9 cellular contexts compared by ENCODE assay signal in genomic region chr17:45022288-45022648, GRCh38. TPM values are rescaled to one million over a fixed set of nuclear protein-coding genes. Genes with fewer than 3 reads are reported as not detected.
DNase-seq lines count a peak whose midpoint lies in the region; ATAC-seq and TF ChIP-seq lines count a peak whose summit lies in the region.
"Had no signal": no experiment of that assay in that cellular context is flagged by ENCODE, and none has a peak within 500 bp of the region (broad histone marks: within the 10 kb centered on the region; RNA-seq: fewer than 3 reads in every experiment).

No MANE protein-coding gene starts in this region.

- H3K27ac Mint-ChIP-seq in CD8-positive, alpha-beta T cell = no peak overlapping the region

- no peak overlapping the region for H3K4me3 Mint-ChIP-seq in CD8-positive, alpha-beta T cell

- intact Hi-C loops in CD8-positive, alpha-beta T cell (cut with DNase I, micrococcal nuclease) = loop anchor here (1.0 to 5.0 kb wide), 5 partner anchors 77 to 490 kb away; no protein-coding TSS in a partner anchor
- intact Hi-C loops in OCI-LY7 (cut with micrococcal nuclease; ENCODE audit: unreplicated experiment) = loop anchor here (1.0 to 2.0 kb wide), 2 partner anchors 102 to 111 kb away; partner anchors contain the start of gene PLCD3
- intact Hi-C loops in esophagus muscularis mucosa (cut with DNase I) = loop anchor here (5.0 kb wide), 1 partner anchor 75 kb away; no protein-coding TSS in a partner anchor
- intact Hi-C loops in psoas muscle (cut with DNase I) = loop anchor here (1.0 to 5.0 kb wide), 2 partner anchors 102 to 245 kb away; no protein-coding TSS in a partner anchor

- POLR2A ChIA-PET in CD8-positive, alpha-beta T cell (lab: Charles Lee) = no interaction called here
- POLR2A ChIA-PET in OCI-LY7 (lab: Charles Lee) = interaction anchor here (0.6 kb wide), 1 partner anchor 127 kb away, joined by 5 read pairs; no protein-coding TSS in a partner anchor

- H3K4me3 ChIP-seq in CD8-positive, alpha-beta T cell (ENCODE audit: low read depth, low read length) = no peak overlapping the region
- H3K4me3 ChIP-seq in OCI-LY7 (ENCODE audit: low read depth, low read length, poor library complexity, severe bottlenecking) (no peak overlapping the region), esophagus muscularis mucosa (peak overlapping the region; percentile 47 to 56 (median 52)), psoas muscle (peak overlapping the region; percentile 67)

- CTCF ChIA-PET in CD8-positive, alpha-beta T cell (lab: Charles Lee) = interaction anchor here (0.7 to 6.1 kb wide), 34 partner anchors 9 to 250 kb away, joined by 3 to 95 read pairs (median 5); partner anchors contain the start of genes DCAKD and EFTUD2
- CTCF ChIA-PET in OCI-LY7 (lab: Charles Lee; ENCODE audit: unreplicated experiment) = interaction anchor here (1.1 kb wide), 1 partner anchor 102 kb away, joined by 3 read pairs; no protein-coding TSS in a partner anchor

- TF ChIP-seq POLR2A in esophagus muscularis mucosa (IDR thresholded peaks at IDR 0.05; ENCODE audit: low read depth) = no peak

- H3K9me3 ChIP-seq in CD8-positive, alpha-beta T cell (ENCODE audit: low read length) = no peaks in the 10 kb centered on the region
- no peaks in the 10 kb centered on the region for H3K9me3 ChIP-seq in OCI-LY7 (ENCODE audit: low read length)
- no peaks in the 10 kb centered on the region for H3K9me3 ChIP-seq in esophagus muscularis mucosa
- no peaks in the 10 kb centered on the region for H3K9me3 ChIP-seq in psoas muscle

- H3K27ac ChIP-seq in CD8-positive, alpha-beta T cell (ENCODE audit: low read depth, low read length) = no peak overlapping the region
- H3K27ac ChIP-seq in OCI-LY7 (ENCODE audit: low read depth, low read length, poor library complexity, severe bottlenecking) (no peak overlapping the region), esophagus muscularis mucosa (replicated peaks in 1 of 4) (peak overlapping the region; percentile 82 to 89 (median 87)), psoas muscle (peak overlapping the region; percentile 30)
- H3K27ac ChIP-seq: epithelial cell of prostate had no signal

- no peak overlapping the region for H2AFZ ChIP-seq in OCI-LY7 (ENCODE audit: low read length)

- no peaks in the 10 kb centered on the region for H3K79me2 ChIP-seq in OCI-LY7 (ENCODE audit: insufficient read depth, low read depth, low read length)

- TF ChIP-seq CTCF in CD8-positive, alpha-beta T cell (IDR thresholded peaks at IDR 0.05) = peak; percentile 55
- peak; percentile 60; the same call in 1 of the 2 replicates for TF ChIP-seq CTCF in OCI-LY7 (conservative IDR thresholded peaks at IDR 0.05; ENCODE audit: low read length)
- TF ChIP-seq CTCF in esophagus muscularis mucosa (IDR thresholded peaks at IDR 0.05) = no peak
- TF ChIP-seq CTCF in psoas muscle (IDR thresholded peaks at IDR 0.05) = no peak
- TF ChIP-seq CTCF in GM20000 (IDR thresholded peaks at IDR 0.05; ENCODE audit: extremely low read depth, missing control alignments) = no peak

- H3K4me1 Mint-ChIP-seq in CD8-positive, alpha-beta T cell (ENCODE audit: low read depth) = peaks cover 21% of the 10 kb centered on the region

- peaks cover 20% of the 10 kb centered on the region for H3K4me1 ChIP-seq in CD8-positive, alpha-beta T cell (ENCODE audit: insufficient read depth, low read length)
- peaks cover 14% of the 10 kb centered on the region for H3K4me1 ChIP-seq in OCI-LY7 (ENCODE audit: insufficient read depth, low read length, poor library complexity, severe bottlenecking)
- peaks cover 35 to 52% (median 49%) of the 10 kb centered on the region in 4 donors for H3K4me1 ChIP-seq in esophagus muscularis mucosa
- H3K4me1 ChIP-seq in psoas muscle = peaks cover 15% of the 10 kb centered on the region

- peaks cover 36% of the 10 kb centered on the region for H3K27me3 Mint-ChIP-seq in CD8-positive, alpha-beta T cell (ENCODE audit: low read depth)

- H3K9me3 Mint-ChIP-seq in CD8-positive, alpha-beta T cell = no peaks in the 10 kb centered on the region

- ATAC-seq in CD8-positive, alpha-beta T cell = peak; percentile 10
- peak; percentile 7 to 18 (median 10) for ATAC-seq in psoas muscle
- no peak for ATAC-seq in GM18511 (IDR thresholded peaks at IDR 0.05; ENCODE audit: unreplicated experiment)

- H3K36me3 Mint-ChIP-seq in CD8-positive, alpha-beta T cell = peaks cover 12% of the 10 kb centered on the region

- DNase-seq in CD8-positive, alpha-beta T cell = no peak
- DNase-seq in OCI-LY7 (ENCODE audit: low spot score) (no peak), esophagus muscularis mucosa (ENCODE audit: extremely low spot score) (no peak), psoas muscle (no peak), OCI-M2 (lab: John Stamatoyannopoulos, UW; ENCODE audit: unreplicated experiment) (no peak), GM20000 (ENCODE audit: low spot score) (no peak), NCI-H1105 treated with DMSO at 0.1 percent for 48 hours (lab: John Stamatoyannopoulos, UW) (no peak)

- no peak for TF ChIP-seq EP300 in esophagus muscularis mucosa (IDR thresholded peaks at IDR 0.05)

- 69% methylated on average over 4 of the region's 8 CpGs for WGBS in esophagus muscularis mucosa
- whole genome bisulfite sequencing in psoas muscle, 3 donors = 51 to 60% (median 53%) methylated on average over 8 of the region's 8 CpGs

- H3K27me3 ChIP-seq in CD8-positive, alpha-beta T cell (ENCODE audit: insufficient read depth, low read length) = peaks cover 20% of the 10 kb centered on the region
- H3K27me3 ChIP-seq in esophagus muscularis mucosa (no peaks in the 10 kb centered on the region), psoas muscle (ENCODE audit: insufficient read depth in 3 of 3, low read length in 2 of 3) (no peaks in the 10 kb centered on the region)

- H4K20me1 ChIP-seq in OCI-LY7 (ENCODE audit: insufficient read depth, low read length) = no peaks in the 10 kb centered on the region

- H3K36me3 ChIP-seq in CD8-positive, alpha-beta T cell (ENCODE audit: insufficient read depth, low read length) = no peaks in the 10 kb centered on the region
- H3K36me3 ChIP-seq in OCI-LY7 (ENCODE audit: insufficient read depth, low read length) = peaks cover 16% of the 10 kb centered on the region; the same call in 1 of the 2 replicates
- H3K36me3 ChIP-seq in esophagus muscularis mucosa = peaks cover 0 to 28% (median 13%) of the 10 kb centered on the region in 4 donors
- peaks cover 0 to 11% of the 10 kb centered on the region in 2 donors for H3K36me3 ChIP-seq in psoas muscle (ENCODE audit: insufficient read depth in 1 of 2, low read depth in 1 of 2)

- BruUV-seq in OCI-LY7 (replicated peaks; lab: Mats Ljungman, UMichigan) = no TSS peak

- H3K9me2 ChIP-seq in OCI-LY7 (ENCODE audit: insufficient read depth, low read length) = no peaks in the 10 kb centered on the region

- no peak overlapping the region for H3K4me2 ChIP-seq in OCI-LY7 (ENCODE audit: low read length)

RNA-seq across cellular contexts. Expression of gene DCAKD, which starts 29.2 kb away (rescaled TPM):
- 1 to 10 TPM; 8.3 to 8.4 TPM for total RNA-seq in CD8-positive, alpha-beta T cell
- 40.8 and 53.1 TPM in 2 replicates for total RNA-seq in OCI-LY7 (2014; rRNA removed; shearing (Covaris generic))
- total RNA-seq in OCI-LY7 (2022) (45.6 and 48.9 TPM in 2 replicates), esophagus muscularis mucosa (10 to 100 TPM; 50.3 to 68.8 (median 57.9) TPM), psoas muscle (10 to 100 TPM in 3 of 4 donors, 1 to 10 TPM in 1; 6.9 to 13.5 (median 11.0) TPM)
- polyA plus RNA-seq in psoas muscle = 10 to 100 TPM in 1 of 3 donors, 1 to 10 TPM in 2; 6.4 to 14.2 (median 8.4) TPM

RNA-seq across cellular contexts. Expression of gene NMT1, which starts 38.8 kb away (rescaled TPM):
- total RNA-seq in CD8-positive, alpha-beta T cell = 10 to 100 TPM; 62.6 to 66.6 TPM
- total RNA-seq in OCI-LY7 (2014; rRNA removed; shearing (Covaris generic)) = 65.7 and 82.3 TPM in 2 replicates
- 126 and 134 TPM in 2 replicates for total RNA-seq in OCI-LY7 (2022)
- total RNA-seq in esophagus muscularis mucosa = 10 to 100 TPM; 58.5 to 79.3 (median 65.1) TPM
- total RNA-seq in psoas muscle = 100 to 1,000 TPM in 2 of 4 donors, 10 to 100 TPM in 2; 73.3 to 164 (median 93.1) TPM
- 10 to 100 TPM; 58.0 to 79.7 (median 68.3) TPM for polyA plus RNA-seq in psoas muscle

RNA-seq across cellular contexts. Expression of gene C1QL1, which starts 54.2 kb away (rescaled TPM):
- total RNA-seq in CD8-positive, alpha-beta T cell = not detected
- total RNA-seq in OCI-LY7 (2014; rRNA removed; shearing (Covaris generic)) = not detected in 2 replicates
- total RNA-seq in OCI-LY7 (2022) (not detected in 2 replicates), esophagus muscularis mucosa (10 to 100 TPM in 1 of 4 donors, 1 to 10 TPM in 3; 3.7 to 10.1 (median 6.3) TPM), psoas muscle (not detected)
- under 1 TPM in 1 of 3 donors, not detected in 2; 0.05 TPM for polyA plus RNA-seq in psoas muscle

Comparison
In these comparisons a context has a peak if more than half of its experiments do, and no peak if none do; other contexts are left out.
1. H3K27ac ChIP-seq: peak in esophagus muscularis mucosa (4 of 4) and psoas muscle (single experiment); none in CD8-positive, alpha-beta T cell (single experiment) and OCI-LY7 (single experiment).
2. H3K4me3 ChIP-seq: peak in esophagus muscularis mucosa (4 of 4) and psoas muscle (single experiment); none in CD8-positive, alpha-beta T cell (single experiment) and OCI-LY7 (single experiment).
3. CTCF ChIP-seq: peak in CD8-positive, alpha-beta T cell (single experiment) and OCI-LY7 (single experiment); none in esophagus muscularis mucosa (0 of 3), psoas muscle (single experiment) and GM20000 (single experiment).
4. RNA of gene C1QL1, which starts 54.2 kb away (total RNA-seq): 3.7 to 10.1 TPM in esophagus muscularis mucosa; not detected in psoas muscle, not detected in OCI-LY7 and not detected in CD8-positive, alpha-beta T cell; every median in the first group is over 4 times any median in the second.